In the genomic region with DNA sequence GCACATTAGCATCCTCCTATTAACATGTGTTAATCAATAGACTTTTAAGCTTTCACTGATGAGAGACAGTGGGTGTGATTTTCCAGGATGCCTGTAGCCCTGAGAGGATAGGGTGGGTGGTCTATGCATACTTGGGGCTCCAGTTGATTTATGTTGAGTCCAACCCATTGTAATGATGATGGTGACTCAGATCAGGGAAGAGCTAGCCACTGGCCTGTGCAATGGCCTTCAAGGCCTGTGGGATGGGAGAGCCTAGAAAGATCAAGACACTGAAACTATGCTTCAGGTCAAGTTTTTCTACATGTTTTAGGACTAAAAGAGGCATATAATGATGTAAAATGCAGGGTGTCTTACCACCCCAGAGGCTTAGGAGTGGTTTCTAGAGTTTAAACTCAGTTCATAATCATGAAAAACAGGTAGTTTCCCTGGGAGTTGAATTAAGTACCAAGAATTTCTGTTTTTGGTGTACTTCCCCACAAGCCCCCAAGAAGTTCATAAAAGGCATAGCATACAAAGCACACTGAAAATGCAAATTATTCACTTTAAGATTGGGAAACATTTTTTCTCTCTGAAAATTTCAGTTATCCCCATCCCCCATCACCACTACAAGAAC, we compare ENCODE assay signal across 19 cellular contexts.
"Had no signal": no experiment of that assay in that cellular context is flagged by ENCODE, and none has a peak within 500 bp of the region (broad histone marks: within the 10 kb centered on the region; RNA-seq: fewer than 3 reads in every experiment).

No MANE protein-coding gene starts in this region.

- H3K4me1 ChIP-seq: gastrocnemius medialis, lower lobe of right lung had no signal

- H3K9me3 Mint-ChIP-seq: activated CD4-positive, alpha-beta T cell treated with anti-CD3 and anti-CD28 coated beads, Interleukin-2, amount 10 ng/mL, durations not matched to agents 7 days and 5 days; activated naive CD4-positive, alpha-beta T cell treated with anti-CD3 and anti-CD28 coated beads, Interleukin-2, amount 10 ng/mL, durations not matched to agents 7 days and 5 days; activated T-helper 2 cell treated with anti-CD3 and anti-CD28 coated beads, Interferon-gamma antibody, Interleukin-2, Interleukin-4, amounts not matched to agents 10 μg/mL and 5 μg/mL and 100 μg/mL, durations not matched to agents 14 hours and 24 hours and 36 hours; endodermal cell; mesothelial cell of epicardium; T-helper 2 cell treated with Interferon-gamma antibody and Interleukin-4, amounts not matched to agents 5 μg/mL and 100 μg/mL, for 36 hours had no signal

- H3K27me3 ChIP-seq: adrenal gland, dorsolateral prefrontal cortex, gastrocnemius medialis, heart left ventricle, right atrium auricular region, suprapubic skin had no signal

- H3K4me3 ChIP-seq: adrenal gland, dorsolateral prefrontal cortex, gastrocnemius medialis, heart left ventricle, lower lobe of right lung, right atrium auricular region, suprapubic skin had no signal

- H3K36me3 ChIP-seq: gastrocnemius medialis had no signal

- H3K27ac Mint-ChIP-seq: activated CD4-positive, alpha-beta T cell treated with anti-CD3 and anti-CD28 coated beads, Interleukin-2, amount 10 ng/mL, durations not matched to agents 7 days and 5 days; activated naive CD4-positive, alpha-beta T cell treated with anti-CD3 and anti-CD28 coated beads, Interleukin-2, amount 10 ng/mL, durations not matched to agents 7 days and 5 days; activated T-helper 2 cell treated with anti-CD3 and anti-CD28 coated beads, Interferon-gamma antibody, Interleukin-2, Interleukin-4, amounts not matched to agents 10 μg/mL and 5 μg/mL and 100 μg/mL, durations not matched to agents 14 hours and 24 hours and 36 hours; endodermal cell; mesothelial cell of epicardium; progenitor cell of endocrine pancreas; T-helper 2 cell treated with Interferon-gamma antibody and Interleukin-4, amounts not matched to agents 5 μg/mL and 100 μg/mL, for 36 hours had no signal

- H3K9me3 ChIP-seq: adrenal gland, gastrocnemius medialis, heart left ventricle, lower lobe of right lung, right atrium auricular region, suprapubic skin had no signal

- ATAC-seq: gastrocnemius medialis, heart left ventricle, left colon, lower lobe of right lung had no signal

- H3K4me3 Mint-ChIP-seq: activated CD4-positive, alpha-beta T cell treated with anti-CD3 and anti-CD28 coated beads, Interleukin-2, amount 10 ng/mL, durations not matched to agents 7 days and 5 days; activated naive CD4-positive, alpha-beta T cell treated with anti-CD3 and anti-CD28 coated beads, Interleukin-2, amount 10 ng/mL, durations not matched to agents 7 days and 5 days; endodermal cell; mesothelial cell of epicardium; T-helper 2 cell treated with Interferon-gamma antibody and Interleukin-4, amounts not matched to agents 5 μg/mL and 100 μg/mL, for 36 hours had no signal

- H3K27me3 Mint-ChIP-seq: activated CD4-positive, alpha-beta T cell treated with anti-CD3 and anti-CD28 coated beads, Interleukin-2, amount 10 ng/mL, durations not matched to agents 7 days and 5 days; activated naive CD4-positive, alpha-beta T cell treated with anti-CD3 and anti-CD28 coated beads, Interleukin-2, amount 10 ng/mL, durations not matched to agents 7 days and 5 days; progenitor cell of endocrine pancreas had no signal

- DNase-seq: activated CD4-positive, alpha-beta T cell treated with anti-CD3 and anti-CD28 coated beads, Interleukin-2, amount 10 ng/mL, durations not matched to agents 7 days and 5 days; activated naive CD4-positive, alpha-beta T cell treated with anti-CD3 and anti-CD28 coated beads, Interleukin-2, amount 10 ng/mL, durations not matched to agents 7 days and 5 days; activated T-cell treated with anti-CD3 and anti-CD28 coated beads for 4 hours; adrenal gland; dorsolateral prefrontal cortex; endodermal cell; gastrocnemius medialis; heart left ventricle; left colon; lower lobe of right lung; stimulated activated CD4-positive, alpha-beta T cell treated with anti-CD3 and anti-CD28 coated beads, Interleukin-2, amount 100 ng/mL, for 48 hours; stimulated activated naive CD4-positive, alpha-beta T cell; trophoblast cell had no signal

- H3K4me1 Mint-ChIP-seq: activated CD4-positive, alpha-beta T cell treated with anti-CD3 and anti-CD28 coated beads, Interleukin-2, amount 10 ng/mL, durations not matched to agents 7 days and 5 days; activated naive CD4-positive, alpha-beta T cell treated with anti-CD3 and anti-CD28 coated beads, Interleukin-2, amount 10 ng/mL, durations not matched to agents 7 days and 5 days had no signal

- H3K27ac ChIP-seq: adrenal gland, dorsolateral prefrontal cortex, gastrocnemius medialis, heart left ventricle, lower lobe of right lung, right atrium auricular region, suprapubic skin had no signal
